Comparison of ENCODE assay signal across 9 cellular contexts in the genomic region with DNA sequence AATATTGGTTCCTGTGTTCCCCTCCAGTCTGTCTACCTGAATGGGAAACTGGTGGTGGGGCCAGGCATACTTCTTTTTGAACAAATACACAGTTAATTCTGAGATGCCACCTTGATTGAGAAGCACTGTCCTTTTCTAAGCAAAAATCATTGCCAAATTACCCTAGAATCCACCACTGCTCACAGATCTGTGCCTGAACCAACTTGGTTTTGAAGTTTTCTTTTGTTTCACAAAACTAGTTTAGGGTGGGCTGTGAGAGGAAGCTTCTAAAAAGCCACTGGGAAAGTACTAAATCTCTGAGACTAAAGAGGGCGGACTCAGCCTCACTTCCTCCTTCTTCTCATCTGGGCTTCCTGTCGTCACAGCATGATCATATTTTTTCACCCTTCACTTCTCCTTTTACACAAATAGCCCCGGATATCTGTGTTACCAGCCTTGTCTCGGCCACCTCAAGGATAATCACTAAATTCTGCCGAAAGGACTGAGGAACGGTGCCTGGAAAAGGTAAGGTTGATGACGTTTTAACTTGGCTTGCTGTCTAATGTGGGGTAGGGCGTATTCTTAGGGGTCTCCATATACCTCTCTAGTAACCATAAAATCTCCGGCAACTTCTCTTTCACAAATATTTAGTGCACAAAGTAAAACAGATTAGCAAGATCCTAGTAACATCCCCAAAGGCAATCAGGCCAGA. TPM values are rescaled to one million over a fixed set of nuclear protein-coding genes. Genes with fewer than 3 reads are reported as not detected.
DNase-seq lines count a peak whose midpoint lies in the region; ATAC-seq lines count a peak whose summit lies in the region.
"Had no signal": no experiment of that assay in that cellular context is flagged by ENCODE, and none has a peak within 500 bp of the region (broad histone marks: within the 10 kb centered on the region; RNA-seq: fewer than 3 reads in every experiment).

A gene with protein sequence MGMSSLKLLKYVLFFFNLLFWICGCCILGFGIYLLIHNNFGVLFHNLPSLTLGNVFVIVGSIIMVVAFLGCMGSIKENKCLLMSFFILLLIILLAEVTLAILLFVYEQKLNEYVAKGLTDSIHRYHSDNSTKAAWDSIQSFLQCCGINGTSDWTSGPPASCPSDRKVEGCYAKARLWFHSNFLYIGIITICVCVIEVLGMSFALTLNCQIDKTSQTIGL (plus strand): TSS at position 404 of the 691 bp plus-strand sequence. CDS start 18,261 bp downstream, outside the sequence.

- peak; percentile 58 to 90 (median 75) for DNase-seq in CD4-positive, CD25-positive, alpha-beta regulatory T cell
- DNase-seq in activated CD4-positive, alpha-beta memory T cell treated with anti-CD3 and anti-CD28 coated beads for 36 hours, result peak; percentile 63
- DNase-seq in right cardiac atrium (no peak), NCI-H146 (lab: John Stamatoyannopoulos, UW) (no peak), iPS-NIHi7 (ENCODE audit: extremely low spot score) (no peak)

- POLR2A ChIA-PET in activated CD4-positive, alpha-beta memory T cell treated with anti-CD3 and anti-CD28 coated beads for 36 hours (lab: Charles Lee), result interaction anchor here (1.0 to 4.4 kb wide), 7 partner anchors 13 to 730 kb away, joined by 4 to 41 read pairs (median 5); a partner anchor contains a TSS

- ATAC-seq in CD4-positive, CD25-positive, alpha-beta regulatory T cell (ENCODE audit: low read depth in 2 of 2), result peak; percentile 52 to 54
- ATAC-seq in GM19438 (IDR thresholded peaks at IDR 0.05; ENCODE audit: low read depth, unreplicated experiment), result peak; percentile 49
- peak; percentile 60 for ATAC-seq in HG03521 (IDR thresholded peaks at IDR 0.05; ENCODE audit: unreplicated experiment)
- ATAC-seq in right cardiac atrium, result peak; percentile 51 to 63

- H3K36me3 Mint-ChIP-seq in CD4-positive, CD25-positive, alpha-beta regulatory T cell, result peaks cover 22% of the 10 kb centered on the region
- peaks cover 34% of the 10 kb centered on the region for H3K36me3 Mint-ChIP-seq in activated CD4-positive, alpha-beta memory T cell treated with anti-CD3 and anti-CD28 coated beads for 36 hours
- H3K36me3 Mint-ChIP-seq: brain had no signal

- peak within 1 kb of the TSS; percentile 99 for H3K4me3 ChIP-seq in CD4-positive, CD25-positive, alpha-beta regulatory T cell (ENCODE audit: low read depth, low read length)
- H3K4me3 ChIP-seq in right cardiac atrium (ENCODE audit: low read length) (peak within 1 kb of the TSS; percentile 31), thymus (ENCODE audit: low read length) (peak within 1 kb of the TSS; percentile 78)

- peaks cover 3% of the 10 kb centered on the region for H3K36me3 ChIP-seq in CD4-positive, CD25-positive, alpha-beta regulatory T cell (ENCODE audit: control insufficient read depth, insufficient read depth, low read length)
- H3K36me3 ChIP-seq in thymus (ENCODE audit: control insufficient read depth, insufficient read depth), result peaks cover 2% of the 10 kb centered on the region

- H3K27ac ChIP-seq in CD4-positive, CD25-positive, alpha-beta regulatory T cell (ENCODE audit: insufficient read depth, low read length, poor library complexity, severe bottlenecking), result peak within 1 kb of the TSS; percentile 96
- H3K27ac ChIP-seq in right cardiac atrium (ENCODE audit: low read length) (peak within 1 kb of the TSS; percentile 46), thymus (ENCODE audit: low read depth) (peak within 1 kb of the TSS; percentile 91)

- H3K27me3 Mint-ChIP-seq in CD4-positive, CD25-positive, alpha-beta regulatory T cell, result no peaks in the 10 kb centered on the region
- no peaks in the 10 kb centered on the region for H3K27me3 Mint-ChIP-seq in activated CD4-positive, alpha-beta memory T cell treated with anti-CD3 and anti-CD28 coated beads for 36 hours

- H3K27ac Mint-ChIP-seq in CD4-positive, CD25-positive, alpha-beta regulatory T cell, result peak within 1 kb of the TSS; percentile 95 to 99 (median 97)
- H3K27ac Mint-ChIP-seq in activated CD4-positive, alpha-beta memory T cell treated with anti-CD3 and anti-CD28 coated beads for 36 hours, result peak within 1 kb of the TSS; percentile 99
- H3K27ac Mint-ChIP-seq: brain had no signal

- no peaks in the 10 kb centered on the region for H3K27me3 ChIP-seq in CD4-positive, CD25-positive, alpha-beta regulatory T cell (ENCODE audit: control insufficient read depth, insufficient read depth, low read length)
- H3K27me3 ChIP-seq in right cardiac atrium (ENCODE audit: control insufficient read depth, insufficient read depth) (no peaks in the 10 kb centered on the region), thymus (ENCODE audit: control insufficient read depth, insufficient read depth) (no peaks in the 10 kb centered on the region)

- H3K9me3 Mint-ChIP-seq in CD4-positive, CD25-positive, alpha-beta regulatory T cell, result peaks cover 0 to 2% (median 0%) of the 10 kb centered on the region in 7 donors
- peaks cover 8% of the 10 kb centered on the region for H3K9me3 Mint-ChIP-seq in activated CD4-positive, alpha-beta memory T cell treated with anti-CD3 and anti-CD28 coated beads for 36 hours

- peaks cover 0 to 3% of the 10 kb centered on the region in 2 experiments for H3K9me3 ChIP-seq in CD4-positive, CD25-positive, alpha-beta regulatory T cell (ENCODE audit: control insufficient read depth in 2 of 2, low read length in 2 of 2)
- H3K9me3 ChIP-seq in right cardiac atrium (ENCODE audit: control insufficient read depth, low read length) (no peaks in the 10 kb centered on the region), thymus (ENCODE audit: control insufficient read depth) (no peaks in the 10 kb centered on the region)

- H3K4me1 Mint-ChIP-seq in CD4-positive, CD25-positive, alpha-beta regulatory T cell, result peaks cover 4 to 58% (median 44%) of the 10 kb centered on the region in 4 donors
- H3K4me1 Mint-ChIP-seq in activated CD4-positive, alpha-beta memory T cell treated with anti-CD3 and anti-CD28 coated beads for 36 hours (ENCODE audit: low read depth), result peaks cover 37% of the 10 kb centered on the region
- H3K4me1 Mint-ChIP-seq: brain had no signal

- WGBS in right cardiac atrium, result 49% methylated on average over 9 of the region's 9 CpGs
- WGBS in thymus, result 3% methylated on average over 9 of the region's 9 CpGs

- H3K4me3 Mint-ChIP-seq in CD4-positive, CD25-positive, alpha-beta regulatory T cell, result peak within 1 kb of the TSS; percentile 93 to 99 (median 97)
- H3K4me3 Mint-ChIP-seq in activated CD4-positive, alpha-beta memory T cell treated with anti-CD3 and anti-CD28 coated beads for 36 hours, result peak within 1 kb of the TSS; percentile 98
- H3K4me3 Mint-ChIP-seq: brain had no signal

- H3K4me1 ChIP-seq in CD4-positive, CD25-positive, alpha-beta regulatory T cell (ENCODE audit: control insufficient read depth, insufficient read depth, low read length, poor library complexity, severe bottlenecking), result peaks cover 48% of the 10 kb centered on the region
- no peaks in the 10 kb centered on the region for H3K4me1 ChIP-seq in right cardiac atrium (ENCODE audit: control insufficient read depth, insufficient read depth, low read length)
- H3K4me1 ChIP-seq in thymus (ENCODE audit: control insufficient read depth, insufficient read depth, low read length), result peaks cover 5% of the 10 kb centered on the region

- intact Hi-C loops in activated CD4-positive, alpha-beta memory T cell treated with anti-CD3 and anti-CD28 coated beads for 36 hours (cut with micrococcal nuclease), result loop anchor here (2.0 to 10.0 kb wide), 5 partner anchors 226 to 602 kb away; a partner anchor contains a TSS
- intact Hi-C loops in right cardiac atrium (cut with DNase I), result no loop called here

- CTCF ChIA-PET in activated CD4-positive, alpha-beta memory T cell treated with anti-CD3 and anti-CD28 coated beads for 36 hours (lab: Charles Lee), result interaction anchor here (1.0 to 2.7 kb wide), 6 partner anchors 44 to 317 kb away, joined by 3 to 14 read pairs (median 6); a partner anchor contains a TSS

RNA-seq across cellular contexts. Expression of the gene that starts here (rescaled TPM):
- total RNA-seq in CD4-positive, CD25-positive, alpha-beta regulatory T cell, result 397 TPM
- polyA plus RNA-seq in CD4-positive, CD25-positive, alpha-beta regulatory T cell, result 1,000 to 10,000 TPM; 1,052 to 1,251 (median 1,177) TPM
- total RNA-seq in activated CD4-positive, alpha-beta memory T cell treated with anti-CD3 and anti-CD28 coated beads for 36 hours, result 100 to 1,000 TPM; 240 to 246 TPM
- total RNA-seq in right cardiac atrium, result 10 to 100 TPM; 11.9 to 24.4 (median 15.9) TPM
- polyA plus RNA-seq in right cardiac atrium (7.1 TPM), thymus (262 TPM)

Comparison
In these comparisons a context has a peak if more than half of its experiments do, and no peak if none do; other contexts are left out.
1. RNA of the gene that starts here (total RNA-seq): 397 TPM in CD4-positive, CD25-positive, alpha-beta regulatory T cell (single experiment) and 240 to 246 TPM in activated CD4-positive, alpha-beta memory T cell treated with anti-CD3 and anti-CD28 coated beads for 36 hours; 11.9 to 24.4 TPM in right cardiac atrium; every median in the first group is over 4 times any median in the second.
2. RNA of the gene that starts here (polyA plus RNA-seq): 1,052 to 1,251 TPM in CD4-positive, CD25-positive, alpha-beta regulatory T cell and 262 TPM in thymus (single experiment); 7.1 TPM in right cardiac atrium (single experiment); every median in the first group is over 10 times any median in the second.
3. DNase-seq: peak in CD4-positive, CD25-positive, alpha-beta regulatory T cell (3 of 3) and activated CD4-positive, alpha-beta memory T cell treated with anti-CD3 and anti-CD28 coated beads for 36 hours (single experiment); none in right cardiac atrium (0 of 3), NCI-H146 (single experiment) and iPS-NIHi7 (single experiment).
4. H3K27ac ChIP-seq: peak in every context shown above with its lines; median percentile 96 in CD4-positive, CD25-positive, alpha-beta regulatory T cell; 91 in thymus; 46 in right cardiac atrium.
5. H3K4me3 ChIP-seq: peak in every context shown above with its lines; median percentile 99 in CD4-positive, CD25-positive, alpha-beta regulatory T cell; 78 in thymus; 31 in right cardiac atrium.
6. Peak in every context shown above with its lines, with median percentiles within 50 percentile points of each other: ATAC-seq.